Comparison of ENCODE assay signal across 27 cellular contexts in the genomic region with DNA sequence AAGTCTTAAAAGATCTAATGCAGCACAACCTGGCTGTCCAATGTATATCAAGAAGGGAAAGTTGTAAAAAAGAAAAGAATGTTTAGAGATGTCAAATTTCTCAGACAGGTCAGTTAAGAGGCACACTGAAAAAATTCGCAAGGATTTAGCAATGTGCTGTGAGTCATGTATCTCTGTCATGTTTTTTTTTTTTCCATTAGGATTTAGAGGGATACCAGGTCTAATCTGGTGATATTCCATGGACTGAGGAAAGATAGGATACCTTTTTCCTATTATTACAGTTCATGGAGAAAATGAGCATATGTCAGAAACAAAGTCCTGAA.
DNase-seq lines count a peak whose midpoint lies in the region; ATAC-seq and TF ChIP-seq lines count a peak whose summit lies in the region.
"Had no signal": no experiment of that assay in that cellular context is flagged by ENCODE, and none has a peak within 500 bp of the region (broad histone marks: within the 10 kb centered on the region; RNA-seq: fewer than 3 reads in every experiment).

No MANE protein-coding gene starts in this region.

- in situ Hi-C loops in GM13976 (cut with MboI; ENCODE audit: low sequenced_read_pairs, unreplicated experiment), result no loop called here

- H3K4me1 Mint-ChIP-seq in activated CD4-positive, alpha-beta T cell treated with anti-CD3 and anti-CD28 coated beads, Interleukin-2, amount 10 ng/mL, durations not matched to agents 7 days and 5 days, result no peaks in the 10 kb centered on the region
- H3K4me1 Mint-ChIP-seq: naive thymus-derived CD8-positive, alpha-beta T cell had no signal

- H3K4me1 ChIP-seq in RWPE2 (ENCODE audit: insufficient read depth, poor library complexity, severe bottlenecking), result peaks cover 18% of the 10 kb centered on the region
- H3K4me1 ChIP-seq: colonic mucosa had no signal

- H3K27me3 ChIP-seq in RWPE2 (ENCODE audit: insufficient read depth, poor library complexity, severe bottlenecking), result no peaks in the 10 kb centered on the region
- H3K27me3 ChIP-seq: colonic mucosa had no signal

- H3K27ac ChIP-seq in RWPE2 (ENCODE audit: poor library complexity, severe bottlenecking), result peak overlapping the region; percentile 25
- H3K27ac ChIP-seq: C4-2B, colonic mucosa, thoracic aorta had no signal

- CTCF ChIA-PET in activated CD4-positive, alpha-beta T cell treated with anti-CD3 and anti-CD28 coated beads, Interleukin-2, amount 10 ng/mL, durations not matched to agents 7 days and 5 days (lab: Charles Lee), result no interaction called here

- no peaks in the 10 kb centered on the region for H3K36me3 Mint-ChIP-seq in activated CD4-positive, alpha-beta T cell treated with anti-CD3 and anti-CD28 coated beads, Interleukin-2, amount 10 ng/mL, durations not matched to agents 7 days and 5 days (ENCODE audit: low read depth)
- H3K36me3 Mint-ChIP-seq: naive thymus-derived CD8-positive, alpha-beta T cell had no signal

- 0 out of 3 replicates have a peak, but pooled peaks have one; percentile 52 for ATAC-seq in RWPE2 (ENCODE audit: low read depth)
- no peak for ATAC-seq in HG03280 (IDR thresholded peaks at IDR 0.05; ENCODE audit: unreplicated experiment)
- ATAC-seq: effector memory CD8-positive, alpha-beta T cell; left ventricle myocardium superior; naive thymus-derived CD8-positive, alpha-beta T cell had no signal

- H3K9me3 Mint-ChIP-seq in activated CD4-positive, alpha-beta T cell treated with anti-CD3 and anti-CD28 coated beads, Interleukin-2, amount 10 ng/mL, durations not matched to agents 7 days and 5 days, result no peaks in the 10 kb centered on the region

- POLR2A ChIA-PET in activated CD4-positive, alpha-beta T cell treated with anti-CD3 and anti-CD28 coated beads, Interleukin-2, amount 10 ng/mL, durations not matched to agents 7 days and 5 days (lab: Charles Lee), result no interaction called here

- no peak overlapping the region for H3K4me3 ChIP-seq in RWPE2 (ENCODE audit: severe bottlenecking)
- H3K4me3 ChIP-seq: colonic mucosa, thoracic aorta had no signal

- no peak overlapping the region for H3K27ac Mint-ChIP-seq in activated CD4-positive, alpha-beta T cell treated with anti-CD3 and anti-CD28 coated beads, Interleukin-2, amount 10 ng/mL, durations not matched to agents 7 days and 5 days
- H3K27ac Mint-ChIP-seq: effector memory CD8-positive, alpha-beta T cell; naive thymus-derived CD8-positive, alpha-beta T cell; stimulated activated naive CD8-positive, alpha-beta T cell treated with anti-CD3 and anti-CD28 coated beads, Interleukin-15, Interleukin-2, amounts not matched to agents 100 ng/mL and 50 ng/mL, for 24 hours had no signal

- no peaks in the 10 kb centered on the region for H3K9me3 ChIP-seq in RWPE2 (ENCODE audit: severe bottlenecking)
- H3K9me3 ChIP-seq: colonic mucosa, SK-N-SH, thoracic aorta had no signal

- peak; percentile 65 for DNase-seq in HCEC 1CT
- DNase-seq in RWPE2 (ENCODE audit: low spot score), result no peak
- DNase-seq in dedifferentiated amniotic fluid mesenchymal stem cell (ENCODE audit: extremely low spot score), result peak; percentile 47
- DNase-seq in iris pigment epithelial cell (ENCODE audit: low read depth), result peak; percentile 80
- DNase-seq in GM13976 (ENCODE audit: low spot score), result no peak
- no peak for DNase-seq in activated CD4-positive, alpha-beta T cell treated with anti-CD3 and anti-CD28 coated beads, Interleukin-2, amount 10 ng/mL, durations not matched to agents 7 days and 5 days
- DNase-seq in AG08396 (ENCODE audit: low spot score), result no peak
- DNase-seq: activated CD4-positive, alpha-beta T cell treated with anti-CD3 and anti-CD28 coated beads for 4 hours; activated CD8-positive, alpha-beta memory T cell treated with anti-CD3 and anti-CD28 coated beads for 24 hours; activated effector memory CD4-positive, alpha-beta T cell treated with anti-CD3 and anti-CD28 coated beads, Interleukin-2, amount 50 U/mL, for 16 hours; activated T-cell treated with anti-CD3 and anti-CD28 coated beads, Interleukin-2, amount 50 U/mL, for 1 hour; colonic mucosa; DMS79 treated with DMSO at 0.1 percent for 48 hours; effector memory CD8-positive, alpha-beta T cell; glutamatergic neuron; KG1; left ventricle myocardium superior; naive thymus-derived CD8-positive, alpha-beta T cell; NCI-H1436; NCI-H2107; occipital lobe; SK-N-SH; T-helper 2 cell had no signal

- TF ChIP-seq CTCF in RWPE2 (IDR thresholded peaks at IDR 0.05; ENCODE audit: poor library complexity, severe bottlenecking) (no peak), GM13976 (IDR thresholded peaks at IDR 0.05; ENCODE audit: borderline replicate concordance, control extremely low read depth, extremely low read depth, insufficient read depth, missing control alignments) (no peak)

- no peak overlapping the region for H3K4me3 Mint-ChIP-seq in activated CD4-positive, alpha-beta T cell treated with anti-CD3 and anti-CD28 coated beads, Interleukin-2, amount 10 ng/mL, durations not matched to agents 7 days and 5 days
- H3K4me3 Mint-ChIP-seq: effector memory CD8-positive, alpha-beta T cell; naive thymus-derived CD8-positive, alpha-beta T cell; stimulated activated naive CD8-positive, alpha-beta T cell treated with anti-CD3 and anti-CD28 coated beads, Interleukin-15, Interleukin-2, amounts not matched to agents 100 ng/mL and 50 ng/mL, for 24 hours had no signal

- H3K27me3 Mint-ChIP-seq in activated CD4-positive, alpha-beta T cell treated with anti-CD3 and anti-CD28 coated beads, Interleukin-2, amount 10 ng/mL, durations not matched to agents 7 days and 5 days, result no peaks in the 10 kb centered on the region
- H3K27me3 Mint-ChIP-seq: effector memory CD8-positive, alpha-beta T cell; naive thymus-derived CD8-positive, alpha-beta T cell; stimulated activated naive CD8-positive, alpha-beta T cell treated with anti-CD3 and anti-CD28 coated beads, Interleukin-15, Interleukin-2, amounts not matched to agents 100 ng/mL and 50 ng/mL, for 24 hours had no signal

- no peaks in the 10 kb centered on the region for H3K36me3 ChIP-seq in RWPE2 (ENCODE audit: low read depth)
- H3K36me3 ChIP-seq: colonic mucosa, thoracic aorta had no signal

Comparison
In these comparisons a context has a peak if more than half of its experiments do, and no peak if none do; other contexts are left out.
1. DNase-seq: peak in HCEC 1CT (single experiment), dedifferentiated amniotic fluid mesenchymal stem cell (single experiment) and iris pigment epithelial cell (single experiment); none in RWPE2 (single experiment), GM13976 (single experiment), activated CD4-positive, alpha-beta T cell treated with anti-CD3 and anti-CD28 coated beads, Interleukin-2, amount 10 ng/mL, durations not matched to agents 7 days and 5 days (single experiment) and AG08396 (single experiment).